In genomic region chr6:158817298-158818007, GRCh38 we compare ENCODE assay signal across 8 cellular contexts.
DNase-seq lines count a peak whose midpoint lies in the region; ATAC-seq and TF ChIP-seq lines count a peak whose summit lies in the region.

No MANE protein-coding gene starts in this region.

- H3K4me3 Mint-ChIP-seq in stimulated activated naive B cell treated with anti-CD40 and anti-IgM and Interleukin-4, amounts not matched to agents 10 μg/mL and 1 μg/mL and 100 μg/mL, for 72 hours = peak overlapping the region; percentile 97 to 99

- H3K36me3 Mint-ChIP-seq in stimulated activated naive B cell treated with anti-CD40 and anti-IgM and Interleukin-4, amounts not matched to agents 10 μg/mL and 1 μg/mL and 100 μg/mL, for 72 hours = peaks cover 47 to 55% of the 10 kb centered on the region in 2 donors

- H3K9me3 Mint-ChIP-seq in stimulated activated naive B cell treated with anti-CD40 and anti-IgM and Interleukin-4, amounts not matched to agents 10 μg/mL and 1 μg/mL and 100 μg/mL, for 72 hours = peaks cover 0 to 5% of the 10 kb centered on the region in 2 donors

- no peak for TF ChIP-seq CTCF in cardiac fibroblast (IDR thresholded peaks at IDR 0.05; ENCODE audit: low read depth, low read length)

- H3K27ac Mint-ChIP-seq in stimulated activated naive B cell treated with anti-CD40 and anti-IgM and Interleukin-4, amounts not matched to agents 10 μg/mL and 1 μg/mL and 100 μg/mL, for 72 hours = peak overlapping the region; percentile 98

- H3K4me1 Mint-ChIP-seq in stimulated activated naive B cell treated with anti-CD40 and anti-IgM and Interleukin-4, amounts not matched to agents 10 μg/mL and 1 μg/mL and 100 μg/mL, for 72 hours = peaks cover 37 to 71% of the 10 kb centered on the region in 2 donors

- peak overlapping the region; percentile 75 for H3K4me3 ChIP-seq in cardiac fibroblast (replicated peaks in 1 of 2; ENCODE audit: low read depth in 2 of 2, low read length in 2 of 2)

- no peak for ATAC-seq in stimulated activated naive B cell treated with anti-CD40 and anti-IgM and Interleukin-4, amounts not matched to agents 10 μg/mL and 1 μg/mL and 100 μg/mL, for 72 hours (replicated peaks)
- ATAC-seq in HG03457 (IDR thresholded peaks at IDR 0.05; ENCODE audit: unreplicated experiment) = no peak
- no peak for ATAC-seq in GM21526 (IDR thresholded peaks at IDR 0.05; ENCODE audit: low FRiP score, unreplicated experiment)

- DNase-seq in activated T-cell treated with anti-CD3 and anti-CD28 coated beads, Interleukin-2, amount 50 U/mL, for 1 hour = peak; percentile 61
- DNase-seq in activated T-cell treated with anti-CD3 and anti-CD28 coated beads for 4 hours = no peak
- DNase-seq in RPMI8226 = peak; percentile 82
- peak in 1 of 2 donors; percentile 35 for DNase-seq in cardiac fibroblast (ENCODE audit: low read depth in 2 of 2)
- peak; percentile 55 for DNase-seq in kidney tubule cell (ENCODE audit: low spot score)
- DNase-seq in stimulated activated naive B cell treated with anti-CD40 and anti-IgM and Interleukin-4, amounts not matched to agents 10 μg/mL and 1 μg/mL and 100 μg/mL, for 72 hours = no peak

- no peaks in the 10 kb centered on the region for H3K27me3 Mint-ChIP-seq in stimulated activated naive B cell treated with anti-CD40 and anti-IgM and Interleukin-4, amounts not matched to agents 10 μg/mL and 1 μg/mL and 100 μg/mL, for 72 hours

Comparison
In these comparisons a context has a peak if more than half of its experiments do, and no peak if none do; other contexts are left out.
1. DNase-seq: peak in activated T-cell treated with anti-CD3 and anti-CD28 coated beads, Interleukin-2, amount 50 U/mL, for 1 hour (single experiment), RPMI8226 (single experiment) and kidney tubule cell (single experiment); none in activated T-cell treated with anti-CD3 and anti-CD28 coated beads for 4 hours (single experiment) and stimulated activated naive B cell treated with anti-CD40 and anti-IgM and Interleukin-4, amounts not matched to agents 10 μg/mL and 1 μg/mL and 100 μg/mL, for 72 hours (single experiment).